Comparison of ENCODE assay signal across 8 cellular contexts in genomic region chr14:49766839-49767238, GRCh38. TPM values are rescaled to one million over a fixed set of nuclear protein-coding genes. Genes with fewer than 3 reads are reported as not detected.
A peak's percentile ranks its signal among the peaks of the same experiment; 100 is the strongest.
DNase-seq lines count a peak whose midpoint lies in the region; ATAC-seq and TF ChIP-seq lines count a peak whose summit lies in the region.

No MANE protein-coding gene starts in this region.

- no peaks in the 10 kb centered on the region for H3K27me3 ChIP-seq in foreskin keratinocyte

- ATAC-seq in foreskin keratinocyte, result no peak
- ATAC-seq in HG02610 (IDR thresholded peaks at IDR 0.05; ENCODE audit: unreplicated experiment), result no peak
- ATAC-seq in HG02623 (IDR thresholded peaks at IDR 0.05; ENCODE audit: unreplicated experiment), result no peak

- peak overlapping the region; percentile 97 for H3K27ac ChIP-seq in VCaP
- peak overlapping the region; percentile 92 for H3K27ac ChIP-seq in foreskin keratinocyte

- peaks cover 6% of the 10 kb centered on the region for H3K4me1 ChIP-seq in foreskin keratinocyte

- TF ChIP-seq CTCF in VCaP (conservative IDR thresholded peaks at IDR 0.05) (no peak), foreskin keratinocyte (conservative IDR thresholded peaks at IDR 0.05) (no peak)

- peak overlapping the region; percentile 82 for H3K4me3 ChIP-seq in skeletal muscle cell (ENCODE audit: low read depth, low read length)

- DNase-seq in NCI-H345 treated with DMSO at 0.1 percent for 48 hours (lab: John Stamatoyannopoulos, UW; ENCODE audit: unreplicated experiment) (peak; percentile 8), NCI-H345 (lab: John Stamatoyannopoulos, UW) (no peak), foreskin keratinocyte (peak in 1 of 2 donors; percentile 0), skeletal muscle cell (ENCODE audit: low read depth) (no peak), RPMI8226 (no peak)

RNA-seq across cellular contexts. Expression of gene KLHDC2, which starts 1.1 kb away (rescaled TPM):
- total RNA-seq in foreskin keratinocyte, result 33.9 and 37.3 TPM in 2 replicates
- 23.7 and 24.1 TPM in 2 replicates for polyA plus RNA-seq in foreskin keratinocyte
